25 cellular contexts compared by ENCODE assay signal in the genomic region with DNA sequence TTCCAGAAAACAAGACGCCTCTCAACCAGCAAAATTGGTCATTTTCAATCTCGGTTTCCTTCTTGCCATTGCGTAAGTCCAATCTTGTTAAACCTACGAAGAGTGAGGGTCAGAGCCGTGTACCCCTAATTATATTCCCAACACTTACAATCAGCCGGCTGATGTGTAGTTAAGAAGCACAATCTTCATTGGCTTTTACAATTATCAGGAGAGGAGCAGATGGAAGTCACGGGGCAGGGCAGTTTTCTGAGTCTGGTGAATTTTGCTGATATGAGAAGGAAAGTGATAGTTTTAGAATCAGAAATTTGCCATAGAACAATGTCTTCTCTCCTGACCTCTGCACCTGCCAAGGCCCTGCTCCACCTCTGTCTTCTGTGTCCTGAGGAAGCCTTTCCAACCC.
"Had no signal": no experiment of that assay in that cellular context is flagged by ENCODE, and none has a peak within 500 bp of the region (broad histone marks: within the 10 kb centered on the region; RNA-seq: fewer than 3 reads in every experiment).

No MANE protein-coding gene starts in this region.

- H3K4me3 ChIP-seq: body of pancreas, Peyer's patch, SJCRH30 had no signal

- H3K4me2 ChIP-seq: SK-N-SH had no signal

- FAIRE-seq: bronchial epithelial cell had no signal

- H3K9ac ChIP-seq: SK-N-SH had no signal

- H3K4me3 Mint-ChIP-seq: activated CD4-positive, alpha-beta memory T cell treated with anti-CD3 and anti-CD28 coated beads, Interleukin-2, amount 10 ng/mL, durations not matched to agents 7 days and 5 days; activated CD4-positive, alpha-beta T cell treated with anti-CD3 and anti-CD28 coated beads for 36 hours; activated naive CD4-positive, alpha-beta T cell treated with anti-CD3 and anti-CD28 coated beads, Interleukin-2, amount 50 U/mL, for 24 hours; activated T-helper 17 cell treated with anti-CD3 and anti-CD28 coated beads, Interleukin-2, amount 50 U/mL, for 72 hours had no signal

- DNase-seq: activated CD4-positive, alpha-beta memory T cell treated with anti-CD3 and anti-CD28 coated beads, Interleukin-2, amount 10 ng/mL, durations not matched to agents 7 days and 5 days; activated CD4-positive, alpha-beta T cell treated with anti-CD3 and anti-CD28 coated beads for 36 hours; activated CD4-positive, alpha-beta T cell treated with anti-CD3 and anti-CD28 coated beads, Interleukin-2, amount 50 U/mL, for 1 hour; activated T-cell treated with anti-CD3 and anti-CD28 coated beads for 4 hours; activated T-cell treated with anti-CD3 and anti-CD28 coated beads, Interleukin-2, amount 50 U/mL, for 48 hours; body of pancreas; central memory CD4-positive, alpha-beta T cell; Kasumi-1; NCI-H1105 treated with DMSO at 0.1 percent for 48 hours; NCI-H1436 treated with DMSO at 0.1 percent for 48 hours; NCI-H187; NCI-H2081; NCI-H510A treated with DMSO at 0.1 percent for 48 hours; NCI-H69; NK-92 treated with Interleukin-12 subunit alpha and Interleukin-12 subunit beta, amount 100 ng/mL, for 24 hours; Right ventricle myocardium superior; SK-N-SH; SW 1271; WERI-Rb-1 had no signal

- H3K27me3 ChIP-seq: body of pancreas, Peyer's patch had no signal

- H3K27ac Mint-ChIP-seq: activated CD4-positive, alpha-beta memory T cell treated with anti-CD3 and anti-CD28 coated beads, Interleukin-2, amount 10 ng/mL, durations not matched to agents 7 days and 5 days; activated CD4-positive, alpha-beta T cell treated with anti-CD3 and anti-CD28 coated beads for 36 hours; activated naive CD4-positive, alpha-beta T cell treated with anti-CD3 and anti-CD28 coated beads, Interleukin-2, amount 50 U/mL, for 24 hours; activated T-helper 17 cell treated with anti-CD3 and anti-CD28 coated beads, Interleukin-2, amount 50 U/mL, for 72 hours had no signal

- H3K27ac ChIP-seq: body of pancreas, Peyer's patch, RWPE1, SJCRH30, WERI-Rb-1 had no signal

- H3K4me1 Mint-ChIP-seq: activated CD4-positive, alpha-beta T cell treated with anti-CD3 and anti-CD28 coated beads for 36 hours; activated naive CD4-positive, alpha-beta T cell treated with anti-CD3 and anti-CD28 coated beads, Interleukin-2, amount 50 U/mL, for 24 hours had no signal

- H3K9me3 ChIP-seq: body of pancreas, Peyer's patch, SJCRH30, SK-N-SH had no signal

- H3K36me3 Mint-ChIP-seq: activated naive CD4-positive, alpha-beta T cell treated with anti-CD3 and anti-CD28 coated beads, Interleukin-2, amount 50 U/mL, for 24 hours had no signal

- H3K36me3 ChIP-seq: Peyer's patch, SJCRH30, WERI-Rb-1 had no signal

- ATAC-seq: activated CD4-positive, alpha-beta T cell treated with anti-CD3 and anti-CD28 coated beads for 36 hours; activated T-helper 17 cell treated with anti-CD3 and anti-CD28 coated beads, Interleukin-2, amount 50 U/mL, for 72 hours; body of pancreas had no signal
